In genomic region chr5:68267044-68267443, GRCh38 we compare ENCODE assay signal across 11 cellular contexts. TPM values are rescaled to one million over a fixed set of nuclear protein-coding genes. Genes with fewer than 3 reads are reported as not detected.
A peak's percentile ranks its signal among the peaks of the same experiment; 100 is the strongest.
DNase-seq lines count a peak whose midpoint lies in the region; ATAC-seq, FAIRE-seq and TF ChIP-seq lines count a peak whose summit lies in the region.
"Had no signal": no experiment of that assay in that cellular context is flagged by ENCODE, and none has a peak within 500 bp of the region (broad histone marks: within the 10 kb centered on the region; RNA-seq: fewer than 3 reads in every experiment).

No MANE protein-coding gene starts in this region.

- H3K9me3 Mint-ChIP-seq in activated CD8-positive, alpha-beta memory T cell treated with anti-CD3 and anti-CD28 coated beads, Interleukin-2, amount 10 ng/mL, durations not matched to agents 7 days and 5 days (ENCODE audit: low read depth), result no peaks in the 10 kb centered on the region
- H3K9me3 Mint-ChIP-seq: T-helper 1 cell treated with Interleukin-12 subunit alpha and Interleukin-12 subunit beta and Interleukin-4 antibody, amounts not matched to agents 30 μg/mL and 1 μg/mL, for 36 hours had no signal

- H3K79me1 ChIP-seq in mesendoderm (ENCODE audit: low read length), result peaks cover 2% of the 10 kb centered on the region

- H2BK5ac ChIP-seq in mesendoderm (ENCODE audit: low read length), result no peak overlapping the region

- no peak overlapping the region for H2AK5ac ChIP-seq in mesendoderm (ENCODE audit: low read length)

- H3K27me3 Mint-ChIP-seq in activated CD8-positive, alpha-beta memory T cell treated with anti-CD3 and anti-CD28 coated beads, Interleukin-2, amount 10 ng/mL, durations not matched to agents 7 days and 5 days, result no peaks in the 10 kb centered on the region

- in situ Hi-C loops in K562 (cut with MboI), result no loop called here

- no peak for TF ChIP-seq RAD21 in K562 (CRISPR knock-in tag; conservative IDR thresholded peaks at IDR 0.05 in 1 of 2, IDR thresholded peaks at IDR 0.05 in 1 of 2)

- H3K36me3 ChIP-seq in K562 (ENCODE audit: control insufficient read depth, insufficient read depth, low read length) (no peaks in the 10 kb centered on the region), mesendoderm (ENCODE audit: control insufficient read depth, insufficient read depth, low read length) (no peaks in the 10 kb centered on the region), tibial artery (peaks cover 0 to 6% (median 0%) of the 10 kb centered on the region in 3 donors), aorta (ENCODE audit: control insufficient read depth in 1 of 2, insufficient read depth in 2 of 2, low read length in 1 of 2) (no peaks in the 10 kb centered on the region)

- no peak overlapping the region for H2BK120ac ChIP-seq in mesendoderm (ENCODE audit: low read depth, low read length)

- no peak overlapping the region for H3K23ac ChIP-seq in mesendoderm (ENCODE audit: low read length)

- WGBS in K562 (ENCODE audit: insufficient coverage, low coverage, missing lambda C conversion rate), result 18% methylated on average over 3 of the region's 3 CpGs
- whole genome bisulfite sequencing in mesendoderm (ENCODE audit: extremely low coverage, insufficient coverage, low lambda C conversion rate), result no CpG with 5 or more reads among the region's 3 CpGs
- WGBS in aorta, 2 donors, result 9 to 15% methylated on average over 3 of the region's 3 CpGs

- TF ChIP-seq POLR2A in K562 (conservative IDR thresholded peaks at IDR 0.05), result no peak

- FAIRE-seq in K562 (lab: Jason Lieb, UNC), result peak; percentile 11
- FAIRE-seq: A549 had no signal

- H4K8ac ChIP-seq in mesendoderm (ENCODE audit: low read depth, low read length), result no peak overlapping the region

- H3K9ac ChIP-seq in K562 (ENCODE audit: insufficient read depth in 1 of 2, low read depth in 2 of 2, low read length in 2 of 2) (no peak overlapping the region), mesendoderm (ENCODE audit: low read length) (no peak overlapping the region)

- no peak for ATAC-seq in activated CD8-positive, alpha-beta memory T cell treated with anti-CD3 and anti-CD28 coated beads, Interleukin-2, amount 10 ng/mL, durations not matched to agents 7 days and 5 days
- ATAC-seq in K562 (no peak), aorta (ENCODE audit: low FRiP score) (no peak), GM21381 (IDR thresholded peaks at IDR 0.05; ENCODE audit: unreplicated experiment) (no peak)
- ATAC-seq: A549 had no signal

- H4K5ac ChIP-seq in mesendoderm (ENCODE audit: low read length), result no peak overlapping the region

- peaks cover 6% of the 10 kb centered on the region for H3K36me3 Mint-ChIP-seq in activated CD8-positive, alpha-beta memory T cell treated with anti-CD3 and anti-CD28 coated beads, Interleukin-2, amount 10 ng/mL, durations not matched to agents 7 days and 5 days

- CTCF ChIA-PET in activated CD8-positive, alpha-beta memory T cell treated with anti-CD3 and anti-CD28 coated beads, Interleukin-2, amount 10 ng/mL, durations not matched to agents 7 days and 5 days (lab: Charles Lee), result interaction anchor here (1.2 to 1.9 kb wide), 5 partner anchors 9 to 52 kb away, joined by 3 to 6 read pairs (median 3); partner anchors contain the start of gene PIK3R1
- CTCF ChIA-PET in K562 (lab: Yijun Ruan, JAX; ENCODE audit: low intra/inter-chr PET ratio), result no interaction called here

- H3K9me1 ChIP-seq in K562 (ENCODE audit: control insufficient read depth, insufficient read depth, low read length), result no peaks in the 10 kb centered on the region

- no peaks in the 10 kb centered on the region; a peak in 1 of 5 replicates for H3K27me3 ChIP-seq in K562 (ENCODE audit: control insufficient read depth in 2 of 2, insufficient read depth in 2 of 2, low read length in 2 of 2)
- no peaks in the 10 kb centered on the region for H3K27me3 ChIP-seq in mesendoderm (ENCODE audit: insufficient read depth, low read length, poor library complexity)
- H3K27me3 ChIP-seq in tibial artery, result no peaks in the 10 kb centered on the region
- H3K27me3 ChIP-seq in aorta (ENCODE audit: control insufficient read depth in 1 of 2, insufficient read depth in 2 of 2, low read length in 1 of 2), result no peaks in the 10 kb centered on the region

- no peak for DNase-seq in activated CD8-positive, alpha-beta memory T cell treated with anti-CD3 and anti-CD28 coated beads, Interleukin-2, amount 10 ng/mL, durations not matched to agents 7 days and 5 days
- DNase-seq in activated CD8-positive, alpha-beta memory T cell treated with anti-CD3 and anti-CD28 coated beads, Interleukin-2, amount 50 U/mL, for 48 hours, result no peak
- DNase-seq in K562 (ENCODE audit: extremely low read depth in 1 of 4, low spot score in 3 of 4) (no peak), mesendoderm (peak; percentile 26), tibial artery (no peak), aorta (no peak), NCI-H748 treated with DMSO at 0.1 percent for 48 hours (lab: John Stamatoyannopoulos, UW) (no peak)
- DNase-seq: NCI-H146 had no signal

- H3K4me1 Mint-ChIP-seq in activated CD8-positive, alpha-beta memory T cell treated with anti-CD3 and anti-CD28 coated beads, Interleukin-2, amount 10 ng/mL, durations not matched to agents 7 days and 5 days, result peaks cover 68% of the 10 kb centered on the region

- H3K4me3 ChIP-seq in K562 (no peak overlapping the region), mesendoderm (ENCODE audit: low read length) (no peak overlapping the region), tibial artery (no peak overlapping the region), aorta (ENCODE audit: low read length in 2 of 2) (no peak overlapping the region)
- H3K4me3 ChIP-seq: A549 had no signal

- no peak overlapping the region for H3K18ac ChIP-seq in mesendoderm (ENCODE audit: low read length)

- no peak overlapping the region for H3K4me3 Mint-ChIP-seq in activated CD8-positive, alpha-beta memory T cell treated with anti-CD3 and anti-CD28 coated beads, Interleukin-2, amount 10 ng/mL, durations not matched to agents 7 days and 5 days
- H3K4me3 Mint-ChIP-seq: T-helper 1 cell treated with Interleukin-12 subunit alpha and Interleukin-12 subunit beta and Interleukin-4 antibody, amounts not matched to agents 30 μg/mL and 1 μg/mL, for 36 hours had no signal

- H2AFZ ChIP-seq in K562 (ENCODE audit: low read depth, low read length), result no peak overlapping the region

- H3K4me1 ChIP-seq in K562 (replicated peaks in 1 of 2; ENCODE audit: control insufficient read depth in 2 of 2, insufficient read depth in 2 of 2, low read length in 2 of 2) (no peaks in the 10 kb centered on the region; a peak in 1 of 5 replicates), mesendoderm (ENCODE audit: control insufficient read depth, low read depth, low read length) (no peaks in the 10 kb centered on the region), tibial artery (peaks cover 0 to 92% (median 76%) of the 10 kb centered on the region in 4 donors), aorta (ENCODE audit: control insufficient read depth in 1 of 2, insufficient read depth in 2 of 2, low read length in 2 of 2) (peaks cover 2 to 11% of the 10 kb centered on the region in 2 donors)

- no peaks in the 10 kb centered on the region for H3K9me3 ChIP-seq in K562 (replicated peaks; ENCODE audit: control insufficient read depth, insufficient read depth, low read depth, low read length)
- H3K9me3 ChIP-seq in tibial artery, result no peaks in the 10 kb centered on the region
- no peaks in the 10 kb centered on the region for H3K9me3 ChIP-seq in aorta (ENCODE audit: control insufficient read depth, low read length)
- H3K9me3 ChIP-seq: A549 had no signal

- no peak for TF ChIP-seq EP300 in K562 (IDR thresholded peaks at IDR 0.05; ENCODE audit: low read length)

- intact Hi-C loops in K562 (cut with micrococcal nuclease) (no loop called here), tibial artery (cut with DNase I; ENCODE audit: low total_unique reads) (no loop called here), aorta (cut with DNase I) (loop anchor here in 1 of 2 donors (5.0 kb wide), 2 partner anchors 50 to 1020 kb away; partner anchors contain the start of gene PIK3R1)

- no peak overlapping the region for H3K56ac ChIP-seq in mesendoderm (ENCODE audit: low read length)

- peak overlapping the region; percentile 29 for H3K27ac Mint-ChIP-seq in activated CD8-positive, alpha-beta memory T cell treated with anti-CD3 and anti-CD28 coated beads, Interleukin-2, amount 10 ng/mL, durations not matched to agents 7 days and 5 days
- H3K27ac Mint-ChIP-seq: T-helper 1 cell treated with Interleukin-12 subunit alpha and Interleukin-12 subunit beta and Interleukin-4 antibody, amounts not matched to agents 30 μg/mL and 1 μg/mL, for 36 hours had no signal

- no peak overlapping the region for H3K4ac ChIP-seq in mesendoderm (ENCODE audit: low read depth, low read length)

- no peak overlapping the region for H2BK15ac ChIP-seq in mesendoderm (replicated peaks; ENCODE audit: low read depth)

- no peaks in the 10 kb centered on the region; the same call in 1 of the 2 replicates for H4K20me1 ChIP-seq in K562 (replicated peaks; ENCODE audit: control insufficient read depth, insufficient read depth, low read length)

- H3K79me2 ChIP-seq in K562 (ENCODE audit: control insufficient read depth, insufficient read depth, low read length), result no peaks in the 10 kb centered on the region
- no peaks in the 10 kb centered on the region for H3K79me2 ChIP-seq in mesendoderm (ENCODE audit: control insufficient read depth, insufficient read depth, low read length)

- H3K4me2 ChIP-seq in K562 (ENCODE audit: insufficient read depth, low read length), result no peak overlapping the region
- no peak overlapping the region for H3K4me2 ChIP-seq in mesendoderm (ENCODE audit: low read length)
- H3K4me2 ChIP-seq: A549 had no signal

- TF ChIP-seq CTCF in K562 (IDR thresholded peaks at IDR 0.05 in 2 of 3, conservative IDR thresholded peaks at IDR 0.05 in 1 of 3; ENCODE audit: insufficient read depth in 2 of 3, low read depth in 1 of 3, low read length in 3 of 3), result no peak
- no peak for TF ChIP-seq CTCF in tibial artery (IDR thresholded peaks at IDR 0.05)

- no TSS peak for BruUV-seq in K562 (replicated peaks; lab: Mats Ljungman, UMichigan)

- H3K27ac ChIP-seq in K562 (ENCODE audit: extremely low read depth, low read depth, low read length), result no peak overlapping the region
- no peak overlapping the region for H3K27ac ChIP-seq in mesendoderm (ENCODE audit: low read depth, low read length)
- peak overlapping the region; percentile 75 to 76 for H3K27ac ChIP-seq in tibial artery
- H3K27ac ChIP-seq in aorta (ENCODE audit: low read depth in 1 of 2, low read length in 2 of 2), result peak overlapping the region in 1 of 2 donors; percentile 61
- H3K27ac ChIP-seq: A549 had no signal

- POLR2A ChIA-PET in K562 (lab: Yijun Ruan, JAX), result no interaction called here

RNA-seq across cellular contexts. Expression of gene PIK3R1, which starts 51.5 kb away (rescaled TPM):
- 10 to 100 TPM; 78.4 to 84.7 TPM for total RNA-seq in activated CD8-positive, alpha-beta memory T cell treated with anti-CD3 and anti-CD28 coated beads, Interleukin-2, amount 10 ng/mL, durations not matched to agents 7 days and 5 days
- total RNA-seq in K562 (2011; cell fraction: chromatin; rRNA removed; ENCODE audit: low replicate concordance), result 5.6 and 13.8 TPM in 2 replicates
- total RNA-seq in K562 (2011; cell fraction: nucleolus; rRNA removed), result 1.5 and 2.1 TPM in 2 replicates
- total RNA-seq in K562 (2011; cell fraction: nucleoplasm; rRNA removed), result 3.5 and 5.3 TPM in 2 replicates
- total RNA-seq in K562 (2014; rRNA removed) (4.8 and 5.2 TPM in 2 replicates), K562 (2014; rRNA removed; fragmentation: Illumina TruSeq; extraction: Trizol) (5.4 and 7.1 TPM in 2 replicates), K562 (2015; rRNA removed; fragmentation: Illumina TruSeq; extraction: Trizol) (7.2 and 9.7 TPM in 2 replicates), K562 (2021) (7.2 and 9.2 TPM in 2 replicates), aorta (100 to 1,000 TPM in 1 of 2 donors, 10 to 100 TPM in 1; 63.4 to 132 TPM)
- polyA plus RNA-seq in K562 (2011; rRNA removed) (1.9 and 2.5 TPM in 2 replicates), K562 (2014; fragmentation: Illumina TruSeq; extraction: Trizol) (5.1 and 8.0 TPM in 2 replicates), K562 (2014; fragmentation: Nextera tagmentation; extraction: Ambion mirVana) (1 to 10 TPM; 1.1 to 1.8 TPM), K562 (2014; rRNA removed) (2.4 and 3.9 TPM in 2 replicates), aorta (10 to 100 TPM; 12.3 to 23.2 TPM)
- polyA plus RNA-seq in K562 (2011; cell fraction: cytosol; rRNA removed), result 0.55 and 1.0 TPM in 2 replicates
- polyA plus RNA-seq in K562 (2011; cell fraction: nucleus; rRNA removed), result 3.6 and 3.9 TPM in 2 replicates
- polyA plus RNA-seq in K562 (2012), result 5.4 and 6.2 TPM in 2 replicates
- 7.3 and 8.4 TPM in 2 replicates for polyA minus RNA-seq in K562 (2011; rRNA and poly(A)+ RNA removed)
- 3.5 and 6.9 TPM in 2 replicates for polyA minus RNA-seq in K562 (2011; cell fraction: cytosol; rRNA and poly(A)+ RNA removed)
- polyA minus RNA-seq in K562 (2011; cell fraction: nucleus; rRNA and poly(A)+ RNA removed), result 5.7 and 11.1 TPM in 2 replicates
- 22.1 TPM for polyA plus RNA-seq in mesendoderm (2013, experiment 1 of 2)
- 22.7 TPM for polyA plus RNA-seq in mesendoderm (2013, experiment 2 of 2)

Comparison
In these comparisons a context has a peak if more than half of its experiments do, and no peak if none do; other contexts are left out.
1. H3K27ac ChIP-seq: peak in tibial artery (2 of 2); none in K562 (single experiment) and mesendoderm (single experiment).
2. RNA of gene PIK3R1, which starts 51.5 kb away (total RNA-seq): 63.4 to 132 TPM in aorta and 78.4 to 84.7 TPM in activated CD8-positive, alpha-beta memory T cell treated with anti-CD3 and anti-CD28 coated beads, Interleukin-2, amount 10 ng/mL, durations not matched to agents 7 days and 5 days; 1.5 to 13.8 TPM in K562; every median in the first group is over 4 times any median in the second.